ENCODE assay signal across 8 cellular contexts in the genomic region with DNA sequence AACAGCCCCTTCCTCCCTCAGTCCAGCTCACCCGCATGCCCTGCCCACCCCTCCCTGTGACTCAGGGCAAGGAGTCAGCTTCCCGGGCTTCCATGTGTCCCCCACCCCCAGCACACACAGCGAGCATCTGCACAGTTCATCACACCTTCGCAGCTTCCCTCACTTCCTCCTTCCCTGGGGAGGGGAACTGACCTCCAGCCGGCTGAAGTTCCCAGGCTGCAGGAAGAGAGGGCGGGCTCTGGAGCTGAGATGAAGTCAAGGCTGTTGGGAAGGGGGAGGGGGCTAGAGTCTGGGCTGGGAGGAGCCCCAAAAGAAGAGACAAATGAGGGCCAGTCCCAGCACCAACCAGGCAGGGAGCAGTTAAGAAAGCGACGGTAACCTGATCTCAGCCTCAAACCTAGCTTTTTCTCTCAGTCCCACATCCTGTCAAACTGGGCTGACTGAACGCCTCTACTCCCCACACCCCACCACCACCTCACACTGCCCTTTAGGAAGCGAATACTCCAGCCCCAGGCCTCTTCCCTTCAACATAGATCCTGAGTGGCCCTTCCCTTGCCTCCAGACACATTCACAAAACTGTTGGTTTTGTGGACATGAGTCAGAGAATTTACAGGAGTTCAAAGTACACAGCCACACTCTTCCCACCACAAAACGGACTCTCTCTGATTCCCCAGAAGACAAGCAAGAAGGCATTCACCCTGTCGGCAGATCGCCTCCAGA. TPM values are rescaled to one million over a fixed set of nuclear protein-coding genes. Genes with fewer than 3 reads are reported as not detected.
DNase-seq lines count a peak whose midpoint lies in the region.

No MANE protein-coding gene starts in this region.

- H3K9me3 ChIP-seq in GM23248 (ENCODE audit: low read depth) (no peaks in the 10 kb centered on the region), SK-N-MC (ENCODE audit: low read depth, low read length) (no peaks in the 10 kb centered on the region), iPS-18a (ENCODE audit: control insufficient read depth, low read depth, low read length) (no peaks in the 10 kb centered on the region), skeletal muscle satellite cell (replicated peaks; ENCODE audit: low read length) (no peaks in the 10 kb centered on the region)

- H3K27me3 ChIP-seq in GM23248 (replicated peaks; ENCODE audit: insufficient read depth) (no peaks in the 10 kb centered on the region), iPS-18a (ENCODE audit: control insufficient read depth, insufficient read depth, low read length) (peaks cover 42% of the 10 kb centered on the region), skeletal muscle satellite cell (ENCODE audit: control insufficient read depth, insufficient read depth, low read length) (no peaks in the 10 kb centered on the region)

- in situ Hi-C loops in GM23248 (cut with MboI): no loop called here
- in situ Hi-C loops in KBM-7 (cut with MboI; ENCODE audit: low pct_unique_long_range_greater_than_20kb, low sequenced_read_pairs): no loop called here
- in situ Hi-C loops in T47D (cut with HindIII; ENCODE audit: low pct_unique_long_range_greater_than_20kb, low sequenced_read_pairs): no loop called here

- H3K4me3 ChIP-seq in GM23248 (peak overlapping the region; percentile 90), SK-N-MC (peak overlapping the region; percentile 75), iPS-18a (ENCODE audit: low read length) (peak overlapping the region; percentile 70), skeletal muscle satellite cell (ENCODE audit: low read length) (peak overlapping the region; percentile 93)

- H2AFZ ChIP-seq in GM23248: peak overlapping the region; percentile 27; the same call in 1 of the 2 replicates

- peak overlapping the region; percentile 84 for H3K27ac ChIP-seq in GM23248
- H3K27ac ChIP-seq in SK-N-MC: peak overlapping the region; percentile 75
- H3K27ac ChIP-seq in iPS-18a (ENCODE audit: low read length): no peak overlapping the region

- peak overlapping the region; percentile 96 for H3K4me2 ChIP-seq in GM23248 (ENCODE audit: unreplicated experiment)
- peak overlapping the region; percentile 91 for H3K4me2 ChIP-seq in skeletal muscle satellite cell (ENCODE audit: low read length)

- peak; percentile 70 for DNase-seq in activated CD8-positive, alpha-beta memory T cell treated with anti-CD3 and anti-CD28 coated beads for 24 hours
- no peak for DNase-seq in activated CD8-positive, alpha-beta memory T cell treated with anti-CD3 and anti-CD28 coated beads, Interleukin-2, amount 50 U/mL, for 4 hours
- DNase-seq in GM23248 (peak; percentile 95), KBM-7 (peak; percentile 99), SK-N-MC (ENCODE audit: low read depth, low spot score) (no peak), T47D (ENCODE audit: low read depth in 1 of 2, low spot score in 1 of 2) (peak; percentile 83 to 98)

- H3K4me1 ChIP-seq in GM23248 (ENCODE audit: insufficient read depth) (peaks cover 23% of the 10 kb centered on the region), iPS-18a (ENCODE audit: control insufficient read depth, low read depth, low read length) (peaks cover 41% of the 10 kb centered on the region), skeletal muscle satellite cell (ENCODE audit: control insufficient read depth, insufficient read depth, low read length) (peaks cover 51% of the 10 kb centered on the region)

- H3K9me2 ChIP-seq in GM23248 (ENCODE audit: insufficient read depth): no peaks in the 10 kb centered on the region

- H3K36me3 ChIP-seq in GM23248 (ENCODE audit: low read depth) (peaks cover 5% of the 10 kb centered on the region), SK-N-MC (ENCODE audit: insufficient read depth, low read length) (peaks cover 11% of the 10 kb centered on the region), iPS-18a (ENCODE audit: control insufficient read depth, low read depth, low read length) (peaks cover 3% of the 10 kb centered on the region), skeletal muscle satellite cell (ENCODE audit: insufficient read depth, low read length) (peaks cover 41% of the 10 kb centered on the region)

- WGBS in GM23248 (ENCODE audit: low coverage in 1 of 2, low lambda C conversion rate in 2 of 2, missing lambda C conversion rate in 2 of 2), 2 experiments: 1 to 2% methylated on average over 12 to 13 of the region's 13 CpGs

- peaks cover 48% of the 10 kb centered on the region for H3F3A ChIP-seq in GM23248 (ENCODE audit: insufficient read depth)

- H3K9ac ChIP-seq in GM23248: peak overlapping the region; percentile 95
- peak overlapping the region; percentile 58 for H3K9ac ChIP-seq in SK-N-MC (ENCODE audit: insufficient read length)
- H3K9ac ChIP-seq in iPS-18a (ENCODE audit: low read length): no peak overlapping the region
- peak overlapping the region; percentile 96 for H3K9ac ChIP-seq in skeletal muscle satellite cell (ENCODE audit: low read depth, low read length)

- no peaks in the 10 kb centered on the region for H4K20me1 ChIP-seq in GM23248 (ENCODE audit: insufficient read depth)

- H3K79me2 ChIP-seq in GM23248 (ENCODE audit: insufficient read depth): peaks cover 42% of the 10 kb centered on the region

RNA-seq across cellular contexts. Expression of a gene that starts 1.9 kb away (rescaled TPM):
- total RNA-seq in GM23248 (2014; rRNA removed; shearing (Covaris generic)): 486 and 625 TPM in 2 replicates
- 711 and 762 TPM in 2 replicates for polyA plus RNA-seq in GM23248 (2016; fragmentation: Nextera tagmentation; extraction: Ambion mirVana)
- total RNA-seq in skeletal muscle satellite cell (2012; rRNA removed): 470 and 733 TPM in 2 replicates

RNA-seq across cellular contexts. Expression of a gene that starts 10.1 kb away (rescaled TPM):
- total RNA-seq in GM23248 (2014; rRNA removed; shearing (Covaris generic)): 0.13 and 0.54 TPM in 2 replicates
- 0.95 and 1.5 TPM in 2 replicates for polyA plus RNA-seq in GM23248 (2016; fragmentation: Nextera tagmentation; extraction: Ambion mirVana)
- total RNA-seq in skeletal muscle satellite cell (2012; rRNA removed): 1.1 and 3.0 TPM in 2 replicates

RNA-seq across cellular contexts. Expression of a gene that starts 30.6 kb away (rescaled TPM):
- 16.5 and 24.9 TPM in 2 replicates for total RNA-seq in GM23248 (2014; rRNA removed; shearing (Covaris generic))
- polyA plus RNA-seq in GM23248 (2016; fragmentation: Nextera tagmentation; extraction: Ambion mirVana): 29.1 and 31.1 TPM in 2 replicates
- total RNA-seq in skeletal muscle satellite cell (2012; rRNA removed): 29.9 and 31.7 TPM in 2 replicates

Comparison
In these comparisons a context has a peak if more than half of its experiments do, and no peak if none do; other contexts are left out.
1. DNase-seq: peak in activated CD8-positive, alpha-beta memory T cell treated with anti-CD3 and anti-CD28 coated beads for 24 hours (single experiment), GM23248 (single experiment), KBM-7 (single experiment) and T47D (2 of 2); none in activated CD8-positive, alpha-beta memory T cell treated with anti-CD3 and anti-CD28 coated beads, Interleukin-2, amount 50 U/mL, for 4 hours (single experiment) and SK-N-MC (single experiment).
2. Peak in every context shown above with its lines, with median percentiles within 50 percentile points of each other: H3K4me3 ChIP-seq.